In genomic region chr2:89842180-89842908, GRCh38 we compare ENCODE assay signal across 25 cellular contexts.
DNase-seq lines count a peak whose midpoint lies in the region; ATAC-seq, FAIRE-seq and TF ChIP-seq lines count a peak whose summit lies in the region.
"Had no signal": no experiment of that assay in that cellular context is flagged by ENCODE, and none has a peak within 500 bp of the region (broad histone marks: within the 10 kb centered on the region; RNA-seq: fewer than 3 reads in every experiment).

No MANE protein-coding gene starts in this region.

- H4K91ac ChIP-seq in trophoblast cell (ENCODE audit: low read depth, low read length), result no peak overlapping the region

- H2BK5ac ChIP-seq in trophoblast cell (ENCODE audit: low read depth, low read length, poor library complexity), result no peak overlapping the region

- H3K27me3 ChIP-seq in trophoblast cell (ENCODE audit: insufficient read depth, low read length), result no peaks in the 10 kb centered on the region
- H3K27me3 ChIP-seq: cardiac muscle cell had no signal

- peak; percentile 53 for DNase-seq in activated CD4-positive, alpha-beta T cell treated with anti-CD3 and anti-CD28 coated beads, Interleukin-2, amount 10 ng/mL, durations not matched to agents 24 days and 14 days
- no peak for DNase-seq in activated CD4-positive, alpha-beta T cell treated with anti-CD3 and anti-CD28 coated beads for 4 hours
- DNase-seq in HTR-8/SVneo (ENCODE audit: insufficient read length, low spot score) (no peak), chondrocyte (ENCODE audit: low spot score) (peak; percentile 52), trophoblast cell (no peak)
- no peak for DNase-seq in NK-92 treated with Interleukin-12 subunit alpha and Interleukin-12 subunit beta, amount 100 ng/mL, for 24 hours (lab: John Stamatoyannopoulos, UW)
- DNase-seq in activated CD8-positive, alpha-beta T cell treated with anti-CD3 and anti-CD28 coated beads for 36 hours, result no peak
- DNase-seq: activated CD4-positive, alpha-beta memory T cell treated with anti-CD3 and anti-CD28 coated beads for 36 hours; activated CD8-positive, alpha-beta memory T cell treated with anti-CD3 and anti-CD28 coated beads, Interleukin-2, amount 50 U/mL, for 48 hours; activated naive CD4-positive, alpha-beta T cell treated with anti-CD3 and anti-CD28 coated beads, Interleukin-2, amount 50 U/mL, for 16 hours; CD4-positive, alpha-beta T cell; DMS 273 treated with DMSO at 0.1 percent for 48 hours; islet precursor cell; midbrain; naive thymus-derived CD8-positive, alpha-beta T cell; NCI-H2029 treated with DMSO at 0.1 percent for 48 hours; NCI-H526 treated with DMSO at 0.1 percent for 48 hours; occipital lobe had no signal

- no peak overlapping the region for H4K8ac ChIP-seq in trophoblast cell (ENCODE audit: low read depth, low read length)

- H2BK120ac ChIP-seq in trophoblast cell (ENCODE audit: insufficient read depth, low read length, poor library complexity), result no peak overlapping the region

- no peak overlapping the region for H4K12ac ChIP-seq in trophoblast cell (ENCODE audit: low read depth, low read length)

- H3K27ac ChIP-seq in trophoblast cell (ENCODE audit: low read depth, low read length), result no peak overlapping the region
- H3K27ac ChIP-seq: 22Rv1, cardiac muscle cell, SK-N-MC had no signal

- FAIRE-seq in HTR-8/SVneo (lab: Jason Lieb, UNC), result peak; percentile 89
- FAIRE-seq: H54, TTC549 had no signal

- no peak for TF ChIP-seq CTCF in chondrocyte (IDR thresholded peaks at IDR 0.05)
- TF ChIP-seq CTCF in activated CD8-positive, alpha-beta T cell treated with anti-CD3 and anti-CD28 coated beads for 36 hours (IDR thresholded peaks at IDR 0.05), result no peak

- H3K4me2 ChIP-seq in trophoblast cell (ENCODE audit: low read length), result no peak overlapping the region

- no peaks in the 10 kb centered on the region for H3K79me2 ChIP-seq in trophoblast cell (ENCODE audit: control insufficient read depth, insufficient read depth, low read length, poor library complexity)

- H3K4ac ChIP-seq in trophoblast cell (ENCODE audit: low read depth, low read length), result no peak overlapping the region

- H3K23ac ChIP-seq in trophoblast cell (ENCODE audit: low read length), result no peak overlapping the region

- H3K4me3 Mint-ChIP-seq in activated CD4-positive, alpha-beta T cell treated with anti-CD3 and anti-CD28 coated beads, Interleukin-2, amount 10 ng/mL, durations not matched to agents 24 days and 14 days, result no peak overlapping the region
- H3K4me3 Mint-ChIP-seq in chondrocyte (ENCODE audit: unreplicated experiment), result no peak overlapping the region
- H3K4me3 Mint-ChIP-seq in activated CD8-positive, alpha-beta T cell treated with anti-CD3 and anti-CD28 coated beads for 36 hours, result no peak overlapping the region
- H3K4me3 Mint-ChIP-seq: activated CD4-positive, alpha-beta memory T cell treated with anti-CD3 and anti-CD28 coated beads for 36 hours; CD4-positive, alpha-beta T cell; naive thymus-derived CD8-positive, alpha-beta T cell; stimulated activated naive CD8-positive, alpha-beta T cell treated with anti-CD3 and anti-CD28 coated beads, Interleukin-15, Interleukin-2, amounts not matched to agents 100 ng/mL and 50 ng/mL, for 24 hours had no signal

- no peaks in the 10 kb centered on the region for H3K27me3 Mint-ChIP-seq in activated CD4-positive, alpha-beta T cell treated with anti-CD3 and anti-CD28 coated beads, Interleukin-2, amount 10 ng/mL, durations not matched to agents 24 days and 14 days
- H3K27me3 Mint-ChIP-seq in chondrocyte (ENCODE audit: low read depth), result no peaks in the 10 kb centered on the region
- no peaks in the 10 kb centered on the region for H3K27me3 Mint-ChIP-seq in activated CD8-positive, alpha-beta T cell treated with anti-CD3 and anti-CD28 coated beads for 36 hours
- H3K27me3 Mint-ChIP-seq: activated CD4-positive, alpha-beta memory T cell treated with anti-CD3 and anti-CD28 coated beads for 36 hours; CD4-positive, alpha-beta T cell; stimulated activated naive CD8-positive, alpha-beta T cell treated with anti-CD3 and anti-CD28 coated beads, Interleukin-15, Interleukin-2, amounts not matched to agents 100 ng/mL and 50 ng/mL, for 24 hours had no signal

- no CpG with 5 or more reads among the region's 9 CpGs for WGBS in trophoblast cell (ENCODE audit: extremely low coverage, insufficient coverage, insufficient read length)

- no peak overlapping the region for H3K18ac ChIP-seq in trophoblast cell (ENCODE audit: low read length)

- H3K36me3 ChIP-seq in trophoblast cell (ENCODE audit: control insufficient read depth in 1 of 2, insufficient read depth in 2 of 2, low read length in 2 of 2), result no peaks in the 10 kb centered on the region
- H3K36me3 ChIP-seq: cardiac muscle cell had no signal

- no peak overlapping the region for H2AFZ ChIP-seq in trophoblast cell (ENCODE audit: insufficient read depth, low read length, poor library complexity)

- no peak overlapping the region for H3K9ac ChIP-seq in trophoblast cell (ENCODE audit: low read length)

- no peaks in the 10 kb centered on the region for H3K4me1 ChIP-seq in trophoblast cell (ENCODE audit: control insufficient read depth in 1 of 2, insufficient read depth in 2 of 2, low read length in 2 of 2)

- no peak overlapping the region for H2AK5ac ChIP-seq in trophoblast cell (ENCODE audit: low read length)

- H3K4me3 ChIP-seq in trophoblast cell (ENCODE audit: low read depth, low read length), result peak overlapping the region; percentile 17
- H3K4me3 ChIP-seq: cardiac muscle cell, SK-N-MC had no signal

- no peaks in the 10 kb centered on the region for H3K4me1 Mint-ChIP-seq in activated CD4-positive, alpha-beta T cell treated with anti-CD3 and anti-CD28 coated beads, Interleukin-2, amount 10 ng/mL, durations not matched to agents 24 days and 14 days
- no peaks in the 10 kb centered on the region for H3K4me1 Mint-ChIP-seq in chondrocyte (ENCODE audit: low read depth)
- H3K4me1 Mint-ChIP-seq in activated CD8-positive, alpha-beta T cell treated with anti-CD3 and anti-CD28 coated beads for 36 hours (ENCODE audit: low read depth), result no peaks in the 10 kb centered on the region

- H3K14ac ChIP-seq in trophoblast cell (ENCODE audit: low read length), result no peak overlapping the region

- POLR2A ChIA-PET in activated CD8-positive, alpha-beta T cell treated with anti-CD3 and anti-CD28 coated beads for 36 hours (lab: Charles Lee), result no interaction called here

- ATAC-seq in activated CD8-positive, alpha-beta T cell treated with anti-CD3 and anti-CD28 coated beads for 36 hours, result no peak
- no peak for ATAC-seq in GM21528 (IDR thresholded peaks at IDR 0.05; ENCODE audit: low FRiP score, unreplicated experiment)
- ATAC-seq: naive thymus-derived CD8-positive, alpha-beta T cell had no signal

- H3K9me3 ChIP-seq in trophoblast cell (ENCODE audit: insufficient read depth, low read depth, low read length), result peaks cover 23% of the 10 kb centered on the region

- H3K36me3 Mint-ChIP-seq in activated CD4-positive, alpha-beta T cell treated with anti-CD3 and anti-CD28 coated beads, Interleukin-2, amount 10 ng/mL, durations not matched to agents 24 days and 14 days (ENCODE audit: low read depth), result peaks cover 16% of the 10 kb centered on the region
- H3K36me3 Mint-ChIP-seq in chondrocyte (ENCODE audit: low read depth), result peaks cover 15% of the 10 kb centered on the region
- H3K36me3 Mint-ChIP-seq in activated CD8-positive, alpha-beta T cell treated with anti-CD3 and anti-CD28 coated beads for 36 hours (ENCODE audit: low read depth), result peaks cover 23% of the 10 kb centered on the region

- no peak overlapping the region for H3K27ac Mint-ChIP-seq in activated CD4-positive, alpha-beta T cell treated with anti-CD3 and anti-CD28 coated beads, Interleukin-2, amount 10 ng/mL, durations not matched to agents 24 days and 14 days
- no peak overlapping the region for H3K27ac Mint-ChIP-seq in chondrocyte (ENCODE audit: unreplicated experiment)
- no peak overlapping the region for H3K27ac Mint-ChIP-seq in activated CD8-positive, alpha-beta T cell treated with anti-CD3 and anti-CD28 coated beads for 36 hours
- H3K27ac Mint-ChIP-seq: activated CD4-positive, alpha-beta memory T cell treated with anti-CD3 and anti-CD28 coated beads for 36 hours; CD4-positive, alpha-beta T cell; naive thymus-derived CD8-positive, alpha-beta T cell; stimulated activated naive CD8-positive, alpha-beta T cell treated with anti-CD3 and anti-CD28 coated beads, Interleukin-15, Interleukin-2, amounts not matched to agents 100 ng/mL and 50 ng/mL, for 24 hours had no signal

- peaks cover 30% of the 10 kb centered on the region for H3K9me3 Mint-ChIP-seq in activated CD4-positive, alpha-beta T cell treated with anti-CD3 and anti-CD28 coated beads, Interleukin-2, amount 10 ng/mL, durations not matched to agents 24 days and 14 days
- peaks cover 45% of the 10 kb centered on the region for H3K9me3 Mint-ChIP-seq in chondrocyte (ENCODE audit: low read depth)
- H3K9me3 Mint-ChIP-seq in activated CD8-positive, alpha-beta T cell treated with anti-CD3 and anti-CD28 coated beads for 36 hours, result peaks cover 4% of the 10 kb centered on the region

- no peaks in the 10 kb centered on the region for H3K79me1 ChIP-seq in trophoblast cell (ENCODE audit: low read length)

- CTCF ChIA-PET in activated CD8-positive, alpha-beta T cell treated with anti-CD3 and anti-CD28 coated beads for 36 hours (lab: Charles Lee), result no interaction called here

- intact Hi-C loops in activated CD4-positive, alpha-beta T cell treated with anti-CD3 and anti-CD28 coated beads, Interleukin-2, amount 10 ng/mL, durations not matched to agents 24 days and 14 days (cut with micrococcal nuclease), result no loop called here
- intact Hi-C loops in activated CD8-positive, alpha-beta T cell treated with anti-CD3 and anti-CD28 coated beads for 36 hours (cut with micrococcal nuclease), result no loop called here

- H2BK12ac ChIP-seq in trophoblast cell (ENCODE audit: low read length), result no peak overlapping the region

Comparison
In these comparisons a context has a peak if more than half of its experiments do, and no peak if none do; other contexts are left out.
1. DNase-seq: peak in activated CD4-positive, alpha-beta T cell treated with anti-CD3 and anti-CD28 coated beads, Interleukin-2, amount 10 ng/mL, durations not matched to agents 24 days and 14 days (single experiment) and chondrocyte (single experiment); none in activated CD4-positive, alpha-beta T cell treated with anti-CD3 and anti-CD28 coated beads for 4 hours (0 of 2), HTR-8/SVneo (single experiment), trophoblast cell (0 of 2), NK-92 treated with Interleukin-12 subunit alpha and Interleukin-12 subunit beta, amount 100 ng/mL, for 24 hours (single experiment) and activated CD8-positive, alpha-beta T cell treated with anti-CD3 and anti-CD28 coated beads for 36 hours (single experiment).